In the genomic region with DNA sequence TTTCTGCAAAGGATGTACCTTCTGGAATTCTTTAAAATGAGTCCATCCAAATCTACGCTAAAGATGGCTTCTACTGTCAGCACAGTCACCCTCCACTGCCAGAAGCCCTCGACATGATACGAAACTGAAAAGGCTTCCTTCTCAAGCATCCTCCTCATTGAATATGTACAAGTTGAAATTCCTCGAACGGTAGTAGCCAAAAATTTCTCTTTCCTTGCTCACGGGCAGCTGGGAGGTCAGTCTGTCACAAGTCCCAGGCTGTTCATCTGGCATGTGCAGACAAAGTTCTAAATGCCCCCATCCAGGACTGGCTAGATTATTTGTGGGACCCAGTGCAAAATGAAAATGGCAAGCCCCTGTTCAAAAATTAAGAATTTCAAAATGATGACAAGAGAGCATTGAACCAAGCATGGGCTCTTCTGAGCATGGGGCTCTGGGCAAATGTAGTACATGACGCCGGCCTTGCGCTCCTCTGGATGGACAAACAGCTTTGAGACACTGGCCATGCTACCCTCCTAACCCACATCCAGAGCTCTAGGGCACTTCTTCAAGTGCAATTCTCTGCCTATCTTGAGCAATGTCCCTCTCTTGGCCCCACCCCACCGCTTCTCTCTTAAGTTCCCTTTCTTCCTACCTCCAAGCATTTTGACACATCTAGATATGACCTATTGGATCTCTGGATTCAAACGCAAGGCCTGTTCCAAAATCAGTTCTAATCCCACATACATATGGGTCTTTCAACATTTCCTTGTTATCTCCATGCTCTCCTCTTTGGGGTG, we compare ENCODE assay signal across 18 cellular contexts.
DNase-seq lines count a peak whose midpoint lies in the region; ATAC-seq and TF ChIP-seq lines count a peak whose summit lies in the region.
"Had no signal": no experiment of that assay in that cellular context is flagged by ENCODE, and none has a peak within 500 bp of the region (broad histone marks: within the 10 kb centered on the region; RNA-seq: fewer than 3 reads in every experiment).

No MANE protein-coding gene starts in this region.

- peaks cover 8 to 15% of the 10 kb centered on the region in 2 donors for H3K36me3 Mint-ChIP-seq in activated naive CD4-positive, alpha-beta T cell treated with anti-CD3 and anti-CD28 coated beads, Interleukin-2, amount 50 U/mL, for 72 hours
- H3K36me3 Mint-ChIP-seq in endothelial cell (ENCODE audit: low read depth, unreplicated experiment), result no peaks in the 10 kb centered on the region
- no peaks in the 10 kb centered on the region for H3K36me3 Mint-ChIP-seq in stimulated activated effector memory CD8-positive, alpha-beta T cell treated with anti-CD3 and anti-CD28 coated beads, Interleukin-12 subunit alpha, Interleukin-12 subunit beta, amount 100 ng/mL, for 72 hours
- H3K36me3 Mint-ChIP-seq: CD4-positive, alpha-beta memory T cell; neural progenitor cell; stimulated activated memory B cell treated with anti-CD40 and anti-IgM and Interleukin-4, amounts not matched to agents 10 μg/mL and 1 μg/mL and 100 μg/mL, for 72 hours had no signal

- no peak for DNase-seq in activated naive CD4-positive, alpha-beta T cell treated with anti-CD3 and anti-CD28 coated beads, Interleukin-2, amount 50 U/mL, for 72 hours (ENCODE audit: low spot score in 2 of 2)
- DNase-seq in activated naive CD4-positive, alpha-beta T cell treated with Interleukin-2 at 50 U/mL for 16 hours, result no peak
- DNase-seq in NOMO-1 treated with dmso at 0.1 percent for 144 hours (lab: John Stamatoyannopoulos, UW; ENCODE audit: unreplicated experiment) (peak; percentile 96), endothelial cell (ENCODE audit: low spot score) (no peak), dermis blood vessel endothelial cell (no peak), omental fat pad (ENCODE audit: low spot score) (no peak)
- DNase-seq in stimulated activated effector memory CD8-positive, alpha-beta T cell treated with anti-CD3 and anti-CD28 coated beads, Interleukin-12 subunit alpha, Interleukin-12 subunit beta, amount 100 ng/mL, for 72 hours (ENCODE audit: low spot score in 2 of 2), result no peak
- DNase-seq: activated CD4-positive, CD25-positive, alpha-beta regulatory T cell; CD4-positive, alpha-beta memory T cell; hippocampal formation; kidney; midbrain; NCI-H2029; SHP77 treated with DMSO at 0.1 percent for 48 hours had no signal

- H3K4me3 Mint-ChIP-seq in endothelial cell (ENCODE audit: unreplicated experiment), result no peak overlapping the region
- H3K4me3 Mint-ChIP-seq in stimulated activated effector memory CD8-positive, alpha-beta T cell treated with anti-CD3 and anti-CD28 coated beads, Interleukin-12 subunit alpha, Interleukin-12 subunit beta, amount 100 ng/mL, for 72 hours, result no peak overlapping the region
- H3K4me3 Mint-ChIP-seq: CD4-positive, alpha-beta memory T cell; IgD-negative memory B cell; neural progenitor cell; stimulated activated memory B cell treated with anti-CD40 and anti-IgM and Interleukin-4, amounts not matched to agents 10 μg/mL and 1 μg/mL and 100 μg/mL, for 72 hours had no signal

- H3K27me3 Mint-ChIP-seq in endothelial cell (ENCODE audit: unreplicated experiment), result peaks cover 6% of the 10 kb centered on the region

- peaks cover 0 to 13% of the 10 kb centered on the region in 2 donors for H3K9me3 Mint-ChIP-seq in activated naive CD4-positive, alpha-beta T cell treated with anti-CD3 and anti-CD28 coated beads, Interleukin-2, amount 50 U/mL, for 72 hours
- H3K9me3 Mint-ChIP-seq in endothelial cell (ENCODE audit: unreplicated experiment), result no peaks in the 10 kb centered on the region
- H3K9me3 Mint-ChIP-seq in stimulated activated effector memory CD8-positive, alpha-beta T cell treated with anti-CD3 and anti-CD28 coated beads, Interleukin-12 subunit alpha, Interleukin-12 subunit beta, amount 100 ng/mL, for 72 hours, result peaks cover 2% of the 10 kb centered on the region
- H3K9me3 Mint-ChIP-seq: neural progenitor cell had no signal

- H3K4me1 Mint-ChIP-seq in endothelial cell (ENCODE audit: unreplicated experiment), result peaks cover 85% of the 10 kb centered on the region
- peaks cover 14% of the 10 kb centered on the region for H3K4me1 Mint-ChIP-seq in stimulated activated effector memory CD8-positive, alpha-beta T cell treated with anti-CD3 and anti-CD28 coated beads, Interleukin-12 subunit alpha, Interleukin-12 subunit beta, amount 100 ng/mL, for 72 hours

- no peak for ATAC-seq in activated naive CD4-positive, alpha-beta T cell treated with anti-CD3 and anti-CD28 coated beads, Interleukin-2, amount 50 U/mL, for 72 hours
- no peak for ATAC-seq in stimulated activated effector memory CD8-positive, alpha-beta T cell treated with anti-CD3 and anti-CD28 coated beads, Interleukin-12 subunit alpha, Interleukin-12 subunit beta, amount 100 ng/mL, for 72 hours
- ATAC-seq in GM18909 (IDR thresholded peaks at IDR 0.05; ENCODE audit: poor library complexity, unreplicated experiment) (no peak), omental fat pad (ENCODE audit: low FRiP score) (no peak)
- ATAC-seq: stimulated activated memory B cell treated with anti-CD40 and anti-IgM and Interleukin-4, amounts not matched to agents 10 μg/mL and 1 μg/mL and 100 μg/mL, for 72 hours had no signal

- TF ChIP-seq CTCF in endothelial cell (IDR thresholded peaks at IDR 0.05; ENCODE audit: unreplicated experiment) (no peak), omental fat pad (IDR thresholded peaks at IDR 0.05) (no peak)

- peak overlapping the region; percentile 59 to 96 for H3K27ac Mint-ChIP-seq in activated naive CD4-positive, alpha-beta T cell treated with anti-CD3 and anti-CD28 coated beads, Interleukin-2, amount 50 U/mL, for 72 hours
- H3K27ac Mint-ChIP-seq in endothelial cell (ENCODE audit: unreplicated experiment), result peak overlapping the region; percentile 98
- H3K27ac Mint-ChIP-seq in stimulated activated effector memory CD8-positive, alpha-beta T cell treated with anti-CD3 and anti-CD28 coated beads, Interleukin-12 subunit alpha, Interleukin-12 subunit beta, amount 100 ng/mL, for 72 hours, result peak overlapping the region; percentile 30
- H3K27ac Mint-ChIP-seq: CD4-positive, alpha-beta memory T cell; IgD-negative memory B cell; neural progenitor cell; stimulated activated memory B cell treated with anti-CD40 and anti-IgM and Interleukin-4, amounts not matched to agents 10 μg/mL and 1 μg/mL and 100 μg/mL, for 72 hours had no signal

Comparison
In these comparisons a context has a peak if more than half of its experiments do, and no peak if none do; other contexts are left out.
1. H3K27ac Mint-ChIP-seq: peak in every context shown above with its lines; median percentile 98 in endothelial cell; 78 in activated naive CD4-positive, alpha-beta T cell treated with anti-CD3 and anti-CD28 coated beads, Interleukin-2, amount 50 U/mL, for 72 hours; 30 in stimulated activated effector memory CD8-positive, alpha-beta T cell treated with anti-CD3 and anti-CD28 coated beads, Interleukin-12 subunit alpha, Interleukin-12 subunit beta, amount 100 ng/mL, for 72 hours.